ENCODE assay signal across 1 cellular context in the genomic region with DNA sequence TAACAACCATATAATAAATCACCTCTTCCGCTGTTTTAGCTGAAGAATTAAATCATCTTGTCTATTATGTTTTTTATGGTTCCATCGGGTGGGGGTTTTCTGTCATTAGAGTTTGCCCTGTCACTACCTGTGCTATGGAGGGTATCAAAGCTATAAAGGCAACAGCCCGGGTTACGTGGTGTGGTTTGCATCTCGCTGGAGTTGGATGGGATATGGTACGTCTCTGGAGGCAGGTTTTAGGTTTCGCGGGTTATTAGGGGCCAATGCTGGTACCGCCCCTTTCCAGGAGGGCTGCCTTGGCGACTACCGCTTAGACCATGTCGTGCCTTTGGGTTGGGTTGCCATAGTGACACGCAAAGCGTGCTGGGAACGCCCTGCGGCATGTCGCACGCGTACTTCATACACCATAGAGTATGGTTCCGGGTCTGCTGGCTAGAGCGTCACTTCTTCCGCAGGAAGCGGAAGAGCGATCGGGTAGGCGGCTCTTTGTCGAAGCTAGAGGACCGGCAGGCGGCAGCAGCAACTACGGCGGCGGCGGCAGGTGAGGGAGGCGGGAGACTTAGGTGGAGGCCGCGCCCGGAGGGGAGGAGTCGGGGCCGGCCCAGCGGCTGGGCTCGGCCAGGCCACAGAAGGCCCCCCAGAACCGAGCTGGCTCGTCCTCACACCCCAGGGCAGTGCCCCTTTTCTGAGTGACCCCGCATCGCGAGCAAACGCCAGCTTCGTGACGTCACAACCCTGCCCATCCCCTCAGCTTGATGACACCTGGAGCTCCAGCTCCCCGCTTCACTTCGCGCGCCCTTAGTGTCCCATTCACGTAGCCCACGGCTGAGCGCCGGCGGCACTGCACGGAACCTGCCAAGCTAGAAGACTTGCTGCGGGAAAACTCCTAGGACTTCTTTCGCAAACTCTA.
A peak's percentile ranks its signal among the peaks of the same experiment; 100 is the strongest.
TF ChIP-seq lines count a peak whose summit lies in the region.

A gene with protein sequence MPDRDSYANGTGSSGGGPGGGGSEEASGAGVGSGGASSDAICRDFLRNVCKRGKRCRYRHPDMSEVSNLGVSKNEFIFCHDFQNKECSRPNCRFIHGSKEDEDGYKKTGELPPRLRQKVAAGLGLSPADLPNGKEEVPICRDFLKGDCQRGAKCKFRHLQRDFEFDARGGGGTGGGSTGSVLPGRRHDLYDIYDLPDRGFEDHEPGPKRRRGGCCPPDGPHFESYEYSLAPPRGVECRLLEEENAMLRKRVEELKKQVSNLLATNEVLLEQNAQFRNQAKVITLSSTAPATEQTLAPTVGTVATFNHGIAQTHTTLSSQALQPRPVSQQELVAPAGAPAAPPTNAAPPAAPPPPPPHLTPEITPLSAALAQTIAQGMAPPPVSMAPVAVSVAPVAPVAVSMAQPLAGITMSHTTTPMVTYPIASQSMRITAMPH (plus strand): TSS at position 489 of the 910 bp plus-strand sequence. CDS start 2,297 bp downstream, outside the sequence.

TF ChIP-seq in A549, 52 proteins besides CTCF, POLR2A, EP300 and RAD21 (continued from another document):
- no peak for TF ChIP-seq CBX2 (IDR thresholded peaks at IDR 0.05; ENCODE audit: borderline replicate concordance, low read depth)
- peak; percentile 99 for TF ChIP-seq FOSB (CRISPR knock-in tag; IDR thresholded peaks at IDR 0.05)
- peak; percentile 68 for TF ChIP-seq PHF8 (IDR thresholded peaks at IDR 0.05; ENCODE audit: borderline replicate concordance, low read depth)
- peak; percentile 99 for TF ChIP-seq HOXA7 (CRISPR knock-in tag; IDR thresholded peaks at IDR 0.05)
- TF ChIP-seq ZFP36 (IDR thresholded peaks at IDR 0.05; ENCODE audit: borderline replicate concordance, partially characterized antibody), result no peak
- no peak for TF ChIP-seq FOXS1 (CRISPR knock-in tag; IDR thresholded peaks at IDR 0.05)
- no peak for TF ChIP-seq KDM1A (IDR thresholded peaks at IDR 0.05; ENCODE audit: low read depth)
- no peak for TF ChIP-seq ESRRA (IDR thresholded peaks at IDR 0.05; ENCODE audit: borderline replicate concordance, low read length)
- TF ChIP-seq NR3C1 (IDR thresholded peaks at IDR 0.05), result no peak
- peak; percentile 80 for TF ChIP-seq GATA3 (IDR thresholded peaks at IDR 0.05; ENCODE audit: borderline replicate concordance)
- TF ChIP-seq HOXB13 (CRISPR knock-in tag; IDR thresholded peaks at IDR 0.05; ENCODE audit: low read depth), result no peak
- no peak for TF ChIP-seq RNF2 (IDR thresholded peaks at IDR 0.05; ENCODE audit: borderline replicate concordance, low read depth)
- TF ChIP-seq, protein P1, sequence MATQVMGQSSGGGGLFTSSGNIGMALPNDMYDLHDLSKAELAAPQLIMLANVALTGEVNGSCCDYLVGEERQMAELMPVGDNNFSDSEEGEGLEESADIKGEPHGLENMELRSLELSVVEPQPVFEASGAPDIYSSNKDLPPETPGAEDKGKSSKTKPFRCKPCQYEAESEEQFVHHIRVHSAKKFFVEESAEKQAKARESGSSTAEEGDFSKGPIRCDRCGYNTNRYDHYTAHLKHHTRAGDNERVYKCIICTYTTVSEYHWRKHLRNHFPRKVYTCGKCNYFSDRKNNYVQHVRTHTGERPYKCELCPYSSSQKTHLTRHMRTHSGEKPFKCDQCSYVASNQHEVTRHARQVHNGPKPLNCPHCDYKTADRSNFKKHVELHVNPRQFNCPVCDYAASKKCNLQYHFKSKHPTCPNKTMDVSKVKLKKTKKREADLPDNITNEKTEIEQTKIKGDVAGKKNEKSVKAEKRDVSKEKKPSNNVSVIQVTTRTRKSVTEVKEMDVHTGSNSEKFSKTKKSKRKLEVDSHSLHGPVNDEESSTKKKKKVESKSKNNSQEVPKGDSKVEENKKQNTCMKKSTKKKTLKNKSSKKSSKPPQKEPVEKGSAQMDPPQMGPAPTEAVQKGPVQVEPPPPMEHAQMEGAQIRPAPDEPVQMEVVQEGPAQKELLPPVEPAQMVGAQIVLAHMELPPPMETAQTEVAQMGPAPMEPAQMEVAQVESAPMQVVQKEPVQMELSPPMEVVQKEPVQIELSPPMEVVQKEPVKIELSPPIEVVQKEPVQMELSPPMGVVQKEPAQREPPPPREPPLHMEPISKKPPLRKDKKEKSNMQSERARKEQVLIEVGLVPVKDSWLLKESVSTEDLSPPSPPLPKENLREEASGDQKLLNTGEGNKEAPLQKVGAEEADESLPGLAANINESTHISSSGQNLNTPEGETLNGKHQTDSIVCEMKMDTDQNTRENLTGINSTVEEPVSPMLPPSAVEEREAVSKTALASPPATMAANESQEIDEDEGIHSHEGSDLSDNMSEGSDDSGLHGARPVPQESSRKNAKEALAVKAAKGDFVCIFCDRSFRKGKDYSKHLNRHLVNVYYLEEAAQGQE (IDR thresholded peaks at IDR 0.05), result peak; percentile 42; the same call in 1 of the 2 replicates
- TF ChIP-seq ZC3H11A (IDR thresholded peaks at IDR 0.05), result no peak
- peak; percentile 100 for TF ChIP-seq POLR2AphosphoS2 (conservative IDR thresholded peaks at IDR 0.05; ENCODE audit: low read length)
- TF ChIP-seq NPAS2 (CRISPR knock-in tag; IDR thresholded peaks at IDR 0.05; ENCODE audit: borderline replicate concordance), result no peak
- peak; percentile 93 for TF ChIP-seq EHF (CRISPR knock-in tag; IDR thresholded peaks at IDR 0.05)
- TF ChIP-seq, protein P2, sequence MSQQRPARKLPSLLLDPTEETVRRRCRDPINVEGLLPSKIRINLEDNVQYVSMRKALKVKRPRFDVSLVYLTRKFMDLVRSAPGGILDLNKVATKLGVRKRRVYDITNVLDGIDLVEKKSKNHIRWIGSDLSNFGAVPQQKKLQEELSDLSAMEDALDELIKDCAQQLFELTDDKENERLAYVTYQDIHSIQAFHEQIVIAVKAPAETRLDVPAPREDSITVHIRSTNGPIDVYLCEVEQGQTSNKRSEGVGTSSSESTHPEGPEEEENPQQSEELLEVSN (IDR thresholded peaks at IDR 0.05; ENCODE audit: borderline replicate concordance, low read depth), result peak; percentile 90; the same call in 1 of the 2 replicates
- no peak for TF ChIP-seq MAFK (IDR thresholded peaks at IDR 0.05; ENCODE audit: partially characterized antibody)
- TF ChIP-seq, protein P3, sequence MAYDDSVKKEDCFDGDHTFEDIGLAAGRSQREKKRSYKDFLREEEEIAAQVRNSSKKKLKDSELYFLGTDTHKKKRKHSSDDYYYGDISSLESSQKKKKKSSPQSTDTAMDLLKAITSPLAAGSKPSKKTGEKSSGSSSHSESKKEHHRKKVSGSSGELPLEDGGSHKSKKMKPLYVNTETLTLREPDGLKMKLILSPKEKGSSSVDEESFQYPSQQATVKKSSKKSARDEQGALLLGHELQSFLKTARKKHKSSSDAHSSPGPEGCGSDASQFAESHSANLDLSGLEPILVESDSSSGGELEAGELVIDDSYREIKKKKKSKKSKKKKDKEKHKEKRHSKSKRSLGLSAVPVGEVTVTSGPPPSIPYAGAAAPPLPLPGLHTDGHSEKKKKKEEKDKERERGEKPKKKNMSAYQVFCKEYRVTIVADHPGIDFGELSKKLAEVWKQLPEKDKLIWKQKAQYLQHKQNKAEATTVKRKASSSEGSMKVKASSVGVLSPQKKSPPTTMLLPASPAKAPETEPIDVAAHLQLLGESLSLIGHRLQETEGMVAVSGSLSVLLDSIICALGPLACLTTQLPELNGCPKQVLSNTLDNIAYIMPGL (CRISPR knock-in tag; IDR thresholded peaks at IDR 0.05; ENCODE audit: borderline replicate concordance), result no peak; the same call in 1 of the 2 replicates
- TF ChIP-seq ZSCAN20 (CRISPR knock-in tag; IDR thresholded peaks at IDR 0.05), result no peak
- no peak for TF ChIP-seq NFE2L2 (conservative IDR thresholded peaks at IDR 0.05; ENCODE audit: low read length)
- TF ChIP-seq CEBPB (IDR thresholded peaks at IDR 0.05), result no peak
- TF ChIP-seq, protein P4, sequence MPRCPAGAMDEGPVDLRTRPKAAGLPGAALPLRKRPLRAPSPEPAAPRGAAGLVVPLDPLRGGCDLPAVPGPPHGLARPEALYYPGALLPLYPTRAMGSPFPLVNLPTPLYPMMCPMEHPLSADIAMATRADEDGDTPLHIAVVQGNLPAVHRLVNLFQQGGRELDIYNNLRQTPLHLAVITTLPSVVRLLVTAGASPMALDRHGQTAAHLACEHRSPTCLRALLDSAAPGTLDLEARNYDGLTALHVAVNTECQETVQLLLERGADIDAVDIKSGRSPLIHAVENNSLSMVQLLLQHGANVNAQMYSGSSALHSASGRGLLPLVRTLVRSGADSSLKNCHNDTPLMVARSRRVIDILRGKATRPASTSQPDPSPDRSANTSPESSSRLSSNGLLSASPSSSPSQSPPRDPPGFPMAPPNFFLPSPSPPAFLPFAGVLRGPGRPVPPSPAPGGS (IDR thresholded peaks at IDR 0.05), result peak; percentile 92; the same call in 2 of the 3 replicates
- no peak for TF ChIP-seq CHD4 (IDR thresholded peaks at IDR 0.05; ENCODE audit: borderline replicate concordance)
- TF ChIP-seq, protein P5, sequence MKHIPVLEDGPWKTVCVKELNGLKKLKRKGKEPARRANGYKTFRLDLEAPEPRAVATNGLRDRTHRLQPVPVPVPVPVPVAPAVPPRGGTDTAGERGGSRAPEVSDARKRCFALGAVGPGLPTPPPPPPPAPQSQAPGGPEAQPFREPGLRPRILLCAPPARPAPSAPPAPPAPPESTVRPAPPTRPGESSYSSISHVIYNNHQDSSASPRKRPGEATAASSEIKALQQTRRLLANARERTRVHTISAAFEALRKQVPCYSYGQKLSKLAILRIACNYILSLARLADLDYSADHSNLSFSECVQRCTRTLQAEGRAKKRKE (CRISPR knock-in tag; IDR thresholded peaks at IDR 0.05; ENCODE audit: low read depth), result peak; percentile 85; the same call in 1 of the 2 replicates
- no peak for TF ChIP-seq ZNF302 (CRISPR knock-in tag; IDR thresholded peaks at IDR 0.05)
- TF ChIP-seq RFX5 (IDR thresholded peaks at IDR 0.05), result no peak
- TF ChIP-seq RARB (CRISPR knock-in tag; IDR thresholded peaks at IDR 0.05), result peak; percentile 98
- no peak for TF ChIP-seq SREBF2 (IDR thresholded peaks at IDR 0.05)
- TF ChIP-seq, protein P6, sequence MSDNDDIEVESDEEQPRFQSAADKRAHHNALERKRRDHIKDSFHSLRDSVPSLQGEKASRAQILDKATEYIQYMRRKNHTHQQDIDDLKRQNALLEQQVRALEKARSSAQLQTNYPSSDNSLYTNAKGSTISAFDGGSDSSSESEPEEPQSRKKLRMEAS (IDR thresholded peaks at IDR 0.05), result peak; percentile 97
